37 cellular contexts compared by ENCODE assay signal in genomic region chr3:157356541-157356940, GRCh38.
"Had no signal": no experiment of that assay in that cellular context is flagged by ENCODE, and none has a peak within 500 bp of the region (broad histone marks: within the 10 kb centered on the region; RNA-seq: fewer than 3 reads in every experiment).

No MANE protein-coding gene starts in this region.

- H3K4me2 ChIP-seq: KMS-11, PC-9 had no signal

- DNase-seq: activated CD4-positive, alpha-beta memory T cell treated with anti-CD3 and anti-CD28 coated beads, Interleukin-2, amount 10 ng/mL, durations not matched to agents 7 days and 5 days; activated CD4-positive, alpha-beta T cell treated with anti-CD3 and anti-CD28 coated beads for 1 hour; activated CD4-positive, alpha-beta T cell treated with anti-CD3 and anti-CD28 coated beads for 48 hours; activated CD4-positive, CD25-positive, alpha-beta regulatory T cell; activated CD8-positive, alpha-beta memory T cell treated with anti-CD3 and anti-CD28 coated beads for 24 hours; activated CD8-positive, alpha-beta memory T cell treated with anti-CD3 and anti-CD28 coated beads, Interleukin-2, amount 10 ng/mL, durations not matched to agents 7 days and 5 days; activated CD8-positive, alpha-beta memory T cell treated with anti-CD3 and anti-CD28 coated beads, Interleukin-2, amount 50 U/mL, for 48 hours; activated effector memory CD4-positive, alpha-beta T cell treated with Interleukin-2 at 50 U/mL for 16 hours; activated naive CD4-positive, alpha-beta T cell treated with anti-CD3 and anti-CD28 coated beads, Interleukin-2, amount 10 ng/mL, durations not matched to agents 7 days and 5 days; activated naive CD8-positive, alpha-beta T cell treated with anti-CD3 and anti-CD28 coated beads, Interleukin-2, amount 50 U/mL, for 24 hours; activated T-cell treated with anti-CD3 and anti-CD28 coated beads, Interleukin-2, amount 50 U/mL, for 48 hours; anterior cingulate cortex; caudate nucleus; cerebellar nuclear complex; NCI-H1092 treated with DMSO at 0.1 percent for 48 hours; NCI-H1417; NCI-H146; NCI-H187; NCI-H2029 treated with DMSO at 0.1 percent for 48 hours; NCI-H2107; NCI-H2171; NCI-H510A; NCI-H526; NCI-H748 treated with DMSO at 0.1 percent for 48 hours; NK-92 treated with Interleukin-12 subunit alpha and Interleukin-12 subunit beta, amount 100 ng/mL, for 24 hours; PC-9; Right ventricle myocardium superior; T-helper 1 cell; T-helper 2 cell; T-helper 9 cell; WERI-Rb-1 had no signal

- FAIRE-seq: bronchial epithelial cell, RCC 7860 had no signal

- H2AFZ ChIP-seq: PC-9 had no signal

- H3K4me3 ChIP-seq: PC-9, SK-N-MC had no signal

- H3K9ac ChIP-seq: KMS-11 had no signal

- H3K9me3 Mint-ChIP-seq: activated CD4-positive, alpha-beta memory T cell treated with anti-CD3 and anti-CD28 coated beads, Interleukin-2, amount 10 ng/mL, durations not matched to agents 7 days and 5 days; activated naive CD4-positive, alpha-beta T cell treated with anti-CD3 and anti-CD28 coated beads, Interleukin-2, amount 10 ng/mL, durations not matched to agents 7 days and 5 days; brain had no signal

- H3K4me1 Mint-ChIP-seq: activated CD4-positive, alpha-beta memory T cell treated with anti-CD3 and anti-CD28 coated beads, Interleukin-2, amount 10 ng/mL, durations not matched to agents 7 days and 5 days; activated CD8-positive, alpha-beta memory T cell treated with anti-CD3 and anti-CD28 coated beads, Interleukin-2, amount 10 ng/mL, durations not matched to agents 7 days and 5 days; activated naive CD4-positive, alpha-beta T cell treated with anti-CD3 and anti-CD28 coated beads, Interleukin-2, amount 10 ng/mL, durations not matched to agents 7 days and 5 days; activated naive CD8-positive, alpha-beta T cell treated with anti-CD3 and anti-CD28 coated beads, Interleukin-2, amount 50 U/mL, for 24 hours had no signal

- H3K36me3 Mint-ChIP-seq: activated CD8-positive, alpha-beta memory T cell treated with anti-CD3 and anti-CD28 coated beads, Interleukin-2, amount 10 ng/mL, durations not matched to agents 7 days and 5 days; activated naive CD4-positive, alpha-beta T cell treated with anti-CD3 and anti-CD28 coated beads, Interleukin-2, amount 10 ng/mL, durations not matched to agents 7 days and 5 days; activated naive CD8-positive, alpha-beta T cell had no signal

- H3K27ac Mint-ChIP-seq: activated CD4-positive, alpha-beta memory T cell treated with anti-CD3 and anti-CD28 coated beads, Interleukin-2, amount 10 ng/mL, durations not matched to agents 7 days and 5 days; activated CD8-positive, alpha-beta memory T cell treated with anti-CD3 and anti-CD28 coated beads, Interleukin-2, amount 10 ng/mL, durations not matched to agents 7 days and 5 days; activated naive CD4-positive, alpha-beta T cell treated with anti-CD3 and anti-CD28 coated beads, Interleukin-2, amount 10 ng/mL, durations not matched to agents 7 days and 5 days; activated naive CD8-positive, alpha-beta T cell; activated naive CD8-positive, alpha-beta T cell treated with anti-CD3 and anti-CD28 coated beads, Interleukin-2, amount 50 U/mL, for 24 hours had no signal

- H3K27me3 Mint-ChIP-seq: activated CD4-positive, alpha-beta memory T cell treated with anti-CD3 and anti-CD28 coated beads, Interleukin-2, amount 10 ng/mL, durations not matched to agents 7 days and 5 days; activated CD8-positive, alpha-beta memory T cell treated with anti-CD3 and anti-CD28 coated beads, Interleukin-2, amount 10 ng/mL, durations not matched to agents 7 days and 5 days; activated naive CD4-positive, alpha-beta T cell treated with anti-CD3 and anti-CD28 coated beads, Interleukin-2, amount 10 ng/mL, durations not matched to agents 7 days and 5 days; activated naive CD8-positive, alpha-beta T cell; activated naive CD8-positive, alpha-beta T cell treated with anti-CD3 and anti-CD28 coated beads, Interleukin-2, amount 50 U/mL, for 24 hours; brain had no signal

- H3K4me3 Mint-ChIP-seq: activated CD4-positive, alpha-beta memory T cell treated with anti-CD3 and anti-CD28 coated beads, Interleukin-2, amount 10 ng/mL, durations not matched to agents 7 days and 5 days; activated CD8-positive, alpha-beta memory T cell treated with anti-CD3 and anti-CD28 coated beads, Interleukin-2, amount 10 ng/mL, durations not matched to agents 7 days and 5 days; activated naive CD4-positive, alpha-beta T cell treated with anti-CD3 and anti-CD28 coated beads, Interleukin-2, amount 10 ng/mL, durations not matched to agents 7 days and 5 days; activated naive CD8-positive, alpha-beta T cell; activated naive CD8-positive, alpha-beta T cell treated with anti-CD3 and anti-CD28 coated beads, Interleukin-2, amount 50 U/mL, for 24 hours; brain had no signal

- H3K27ac ChIP-seq: KMS-11, PC-9, SK-N-MC, WERI-Rb-1 had no signal

- H3K36me3 ChIP-seq: WERI-Rb-1 had no signal
